Comparison of ENCODE assay signal across 25 cellular contexts in the genomic region with DNA sequence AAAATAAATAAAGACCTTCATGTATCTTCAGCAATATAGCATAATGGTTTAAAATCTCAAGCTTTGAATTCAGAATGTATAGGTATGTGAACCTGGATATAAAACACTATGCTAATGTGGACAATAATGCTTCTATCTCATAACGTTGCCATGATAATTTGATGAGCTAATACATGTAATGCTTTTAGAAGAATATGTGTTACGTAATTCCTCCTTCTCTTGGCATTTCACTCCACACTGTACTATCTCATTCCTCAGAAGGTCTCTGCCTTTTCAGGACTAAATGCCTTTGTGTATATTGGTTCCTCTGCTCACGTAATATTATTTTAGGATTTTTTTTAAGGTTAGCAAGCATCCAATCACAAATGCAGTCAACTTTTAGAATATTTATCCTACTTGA.
"Had no signal": no experiment of that assay in that cellular context is flagged by ENCODE, and none has a peak within 500 bp of the region (broad histone marks: within the 10 kb centered on the region; RNA-seq: fewer than 3 reads in every experiment).

No MANE protein-coding gene starts in this region.

- H3K36me3 ChIP-seq: esophagus squamous epithelium, sigmoid colon, thoracic aorta, WERI-Rb-1 had no signal

- DNase-seq: activated CD4-positive, alpha-beta memory T cell treated with anti-CD3 and anti-CD28 coated beads for 36 hours; activated CD4-positive, alpha-beta T cell treated with anti-CD3 and anti-CD28 coated beads, Interleukin-2, amount 10 ng/mL, durations not matched to agents 24 days and 14 days; activated CD4-positive, CD25-positive, alpha-beta regulatory T cell treated with anti-CD3 and anti-CD28 coated beads, Interleukin-2, amount 50 U/mL, for 72 hours; activated CD8-positive, alpha-beta memory T cell treated with anti-CD3 and anti-CD28 coated beads, Interleukin-2, amount 50 U/mL, for 48 hours; activated gamma-delta T cell; activated naive CD4-positive, alpha-beta T cell treated with anti-CD3 and anti-CD28 coated beads, Interleukin-2, amount 10 ng/mL, durations not matched to agents 7 days and 5 days; activated naive CD8-positive, alpha-beta T cell treated with anti-CD3 and anti-CD28 coated beads, Interleukin-2, amount 10 ng/mL, durations not matched to agents 7 days and 5 days; activated T-cell treated with anti-CD3 and anti-CD28 coated beads, Interleukin-2, amount 50 U/mL, for 24 hours; amygdala; central memory CD4-positive, alpha-beta T cell; endodermal cell; esophagus squamous epithelium; islet precursor cell; left ventricle myocardium superior; sigmoid colon; small intestine; stimulated activated CD4-positive, alpha-beta T cell treated with anti-CD3 and anti-CD28 coated beads, Interleukin-4, amount 100 ng/mL, for 24 hours; T-helper 17 cell; T1000; trophoblast cell; WERI-Rb-1 had no signal

- H3K4me1 ChIP-seq: esophagus squamous epithelium, foreskin keratinocyte, sigmoid colon had no signal

- ATAC-seq: foreskin keratinocyte; left ventricle myocardium superior; stimulated activated effector memory CD8-positive, alpha-beta T cell treated with anti-CD3 and anti-CD28 coated beads, Interleukin-12 subunit alpha, Interleukin-12 subunit beta, amount 100 ng/mL, for 72 hours; T-helper 17 cell had no signal

- H3K4me3 ChIP-seq: esophagus squamous epithelium, sigmoid colon, thoracic aorta had no signal

- H3K9me3 ChIP-seq: esophagus squamous epithelium, sigmoid colon, thoracic aorta had no signal

- H3K27me3 ChIP-seq: esophagus squamous epithelium, foreskin keratinocyte, sigmoid colon had no signal

- H3K27ac ChIP-seq: epithelial cell of prostate, esophagus squamous epithelium, foreskin keratinocyte, sigmoid colon, thoracic aorta, WERI-Rb-1 had no signal
